In the genomic region with DNA sequence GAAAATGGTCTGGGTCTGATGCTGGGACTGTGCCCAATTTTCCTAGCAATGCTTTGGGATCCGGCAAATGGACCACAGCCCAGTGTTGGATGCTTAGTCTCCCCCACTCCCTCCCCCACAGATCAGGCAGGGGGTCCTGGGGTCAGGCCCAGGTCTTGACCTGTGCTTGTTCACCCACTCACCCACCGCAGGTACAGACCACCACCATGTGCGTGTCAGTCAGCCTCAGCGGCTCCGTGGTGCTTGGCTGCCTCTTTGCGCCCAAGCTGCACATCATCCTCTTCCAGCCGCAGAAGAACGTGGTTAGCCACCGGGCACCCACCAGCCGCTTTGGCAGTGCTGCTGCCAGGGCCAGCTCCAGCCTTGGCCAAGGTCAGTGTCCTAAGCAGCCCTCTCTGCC, we compare ENCODE assay signal across 23 cellular contexts. TPM values are rescaled to one million over a fixed set of nuclear protein-coding genes. Genes with fewer than 3 reads are reported as not detected.
DNase-seq lines count a peak whose midpoint lies in the region; ATAC-seq and TF ChIP-seq lines count a peak whose summit lies in the region.
"Had no signal": no experiment of that assay in that cellular context is flagged by ENCODE, and none has a peak within 500 bp of the region (broad histone marks: within the 10 kb centered on the region; RNA-seq: fewer than 3 reads in every experiment).

No MANE protein-coding gene starts in this region.

- TF ChIP-seq CTCF in natural killer cell (IDR thresholded peaks at IDR 0.05), result no peak
- no peak for TF ChIP-seq CTCF in hepatocyte (IDR thresholded peaks at IDR 0.05; ENCODE audit: poor library complexity)

- no peak overlapping the region for H3K27ac Mint-ChIP-seq in natural killer cell treated with Interleukin-12 subunit alpha and Interleukin-12 subunit beta and Interleukin-15 and Interleukin-18, amount 100 ng/mL, for 72 hours
- H3K27ac Mint-ChIP-seq in natural killer cell, result no peak overlapping the region
- H3K27ac Mint-ChIP-seq: CD4-positive, alpha-beta T cell had no signal

- no peak overlapping the region for H2AFZ ChIP-seq in hepatocyte
- H2AFZ ChIP-seq: GM23248 had no signal

- H3K4me1 Mint-ChIP-seq in natural killer cell treated with Interleukin-12 subunit alpha and Interleukin-12 subunit beta and Interleukin-15 and Interleukin-18, amount 100 ng/mL, for 72 hours (ENCODE audit: low read depth in 2 of 2), result peaks cover 7 to 22% of the 10 kb centered on the region in 2 donors
- H3K4me1 Mint-ChIP-seq in natural killer cell, result peaks cover 13 to 33% of the 10 kb centered on the region in 2 donors

- peak; percentile 59 for DNase-seq in natural killer cell treated with Interleukin-12 subunit alpha and Interleukin-12 subunit beta and Interleukin-15 and Interleukin-18, amount 100 ng/mL, for 72 hours (ENCODE audit: low spot score)
- DNase-seq in natural killer cell (no peak), ecto neural progenitor cell (ENCODE audit: low spot score) (peak; percentile 43), hepatocyte (ENCODE audit: low spot score) (peak; percentile 1), COLO668 (lab: John Stamatoyannopoulos, UW; ENCODE audit: unreplicated experiment) (no peak), UCSD-AML1 (lab: John Stamatoyannopoulos, UW; ENCODE audit: unreplicated experiment) (no peak), NCI-H1105 treated with DMSO at 0.1 percent for 48 hours (lab: John Stamatoyannopoulos, UW) (no peak)
- DNase-seq: Caco-2, DND-41, GM23248, HCEC 1CT, IMR-90, NCI-H1092 treated with DMSO at 0.1 percent for 48 hours, NCI-H2029 treated with DMSO at 0.1 percent for 48 hours, NCI-H2171, NCI-H345, NCI-H524, NCI-H774, SIG-M5 had no signal

- H3K27me3 ChIP-seq in hepatocyte, result no peaks in the 10 kb centered on the region

- no peaks in the 10 kb centered on the region for H3K9me2 ChIP-seq in hepatocyte (replicated peaks; ENCODE audit: insufficient read depth)

- H3K36me3 Mint-ChIP-seq in natural killer cell treated with Interleukin-12 subunit alpha and Interleukin-12 subunit beta and Interleukin-15 and Interleukin-18, amount 100 ng/mL, for 72 hours, result no peaks in the 10 kb centered on the region
- no peaks in the 10 kb centered on the region for H3K36me3 Mint-ChIP-seq in natural killer cell

- H3K9me3 Mint-ChIP-seq in natural killer cell treated with Interleukin-12 subunit alpha and Interleukin-12 subunit beta and Interleukin-15 and Interleukin-18, amount 100 ng/mL, for 72 hours, result no peaks in the 10 kb centered on the region
- H3K9me3 Mint-ChIP-seq in natural killer cell, result no peaks in the 10 kb centered on the region
- H3K9me3 Mint-ChIP-seq: CD4-positive, alpha-beta T cell had no signal

- no peak overlapping the region for H3K4me2 ChIP-seq in hepatocyte
- H3K4me2 ChIP-seq: KMS-11 had no signal

- WGBS in hepatocyte (ENCODE audit: low lambda C conversion rate, missing lambda C conversion rate), result 92% methylated on average over 10 of the region's 10 CpGs

- H4K20me1 ChIP-seq in hepatocyte (ENCODE audit: insufficient read depth, poor library complexity, severe bottlenecking), result no peaks in the 10 kb centered on the region

- H3K36me3 ChIP-seq in hepatocyte (replicated peaks; ENCODE audit: insufficient read depth, low read depth), result no peaks in the 10 kb centered on the region

- H3K27me3 Mint-ChIP-seq in natural killer cell treated with Interleukin-12 subunit alpha and Interleukin-12 subunit beta and Interleukin-15 and Interleukin-18, amount 100 ng/mL, for 72 hours, result no peaks in the 10 kb centered on the region
- no peaks in the 10 kb centered on the region for H3K27me3 Mint-ChIP-seq in natural killer cell (ENCODE audit: low read depth in 2 of 2)
- H3K27me3 Mint-ChIP-seq: CD4-positive, alpha-beta T cell had no signal

- no peak overlapping the region for H3K4me3 ChIP-seq in hepatocyte
- H3K4me3 ChIP-seq: GM12878, GM23248 had no signal

- H3K79me2 ChIP-seq in hepatocyte, result no peaks in the 10 kb centered on the region

- H3K4me3 Mint-ChIP-seq in natural killer cell treated with Interleukin-12 subunit alpha and Interleukin-12 subunit beta and Interleukin-15 and Interleukin-18, amount 100 ng/mL, for 72 hours, result no peak overlapping the region
- no peak overlapping the region for H3K4me3 Mint-ChIP-seq in natural killer cell
- H3K4me3 Mint-ChIP-seq: CD4-positive, alpha-beta T cell had no signal

- no peaks in the 10 kb centered on the region for H3K4me1 ChIP-seq in hepatocyte (ENCODE audit: insufficient read depth)
- H3K4me1 ChIP-seq: Caco-2 had no signal

- H3K9me3 ChIP-seq in hepatocyte (ENCODE audit: low read depth), result no peaks in the 10 kb centered on the region
- H3K9me3 ChIP-seq: Caco-2 had no signal

- no peak overlapping the region for H3K27ac ChIP-seq in hepatocyte
- H3K27ac ChIP-seq: GM23248, KMS-11 had no signal

- ATAC-seq in natural killer cell treated with Interleukin-12 subunit alpha and Interleukin-12 subunit beta and Interleukin-15 and Interleukin-18, amount 100 ng/mL, for 72 hours, result no peak
- no peak for ATAC-seq in natural killer cell
- ATAC-seq: GM12878, Panc1 had no signal

- intact Hi-C loops in natural killer cell (cut with micrococcal nuclease), result no loop called here

RNA-seq across cellular contexts. Expression of a gene that starts 10.6 kb away (rescaled TPM):
- 1 to 10 TPM in 1 of 2 donors, under 1 TPM in 1; 0.90 to 1.0 TPM for total RNA-seq in natural killer cell treated with Interleukin-12 subunit alpha and Interleukin-12 subunit beta and Interleukin-15 and Interleukin-18, amount 100 ng/mL, for 72 hours
- total RNA-seq in natural killer cell (1 to 10 TPM; 5.6 to 8.0 (median 7.4) TPM), hepatocyte (0.27 TPM in 1 of 2 replicates, not detected in the other)
- polyA plus RNA-seq in hepatocyte, result 0.10 TPM in 1 of 2 replicates, not detected in the other
- polyA plus RNA-seq: GM23248 had no signal

RNA-seq across cellular contexts. Expression of a gene that starts 46.4 kb away (rescaled TPM):
- total RNA-seq in natural killer cell treated with Interleukin-12 subunit alpha and Interleukin-12 subunit beta and Interleukin-15 and Interleukin-18, amount 100 ng/mL, for 72 hours, result 10 to 100 TPM; 27.0 to 31.9 TPM
- total RNA-seq in natural killer cell (10 to 100 TPM; 41.1 to 46.8 (median 45.4) TPM), hepatocyte (57.4 and 59.6 TPM in 2 replicates)
- 98.7 and 103 TPM in 2 replicates for polyA plus RNA-seq in hepatocyte

Comparison
In these comparisons a context has a peak if more than half of its experiments do, and no peak if none do; other contexts are left out.
1. DNase-seq: peak in natural killer cell treated with Interleukin-12 subunit alpha and Interleukin-12 subunit beta and Interleukin-15 and Interleukin-18, amount 100 ng/mL, for 72 hours (single experiment), ecto neural progenitor cell (single experiment) and hepatocyte (single experiment); none in natural killer cell (single experiment), COLO668 (single experiment), UCSD-AML1 (single experiment) and NCI-H1105 treated with DMSO at 0.1 percent for 48 hours (single experiment).